In the genomic region with DNA sequence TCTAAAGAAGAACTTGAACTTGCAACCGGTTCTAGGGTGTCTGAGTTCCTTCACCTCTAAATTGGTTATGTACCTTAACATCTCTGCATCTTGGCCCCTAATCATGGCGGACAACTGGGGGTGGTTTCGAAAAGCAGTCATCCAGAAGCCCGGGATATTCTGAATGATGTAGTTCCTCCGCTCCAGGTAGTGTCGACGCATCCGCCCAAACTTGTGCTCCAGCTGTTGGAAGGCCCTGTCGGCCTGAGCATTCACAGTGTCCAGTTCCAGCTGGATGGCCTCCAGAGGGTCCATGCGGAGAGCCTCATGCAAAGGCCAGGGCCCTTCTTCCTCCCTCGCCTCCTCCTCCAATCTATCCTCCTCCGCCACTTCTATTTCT, we compare ENCODE assay signal across 8 cellular contexts. TPM values are rescaled to one million over a fixed set of nuclear protein-coding genes. Genes with fewer than 3 reads are reported as not detected.
DNase-seq lines count a peak whose midpoint lies in the region; ATAC-seq, FAIRE-seq and TF ChIP-seq lines count a peak whose summit lies in the region.

No MANE protein-coding gene starts in this region.

- H3K9me3 Mint-ChIP-seq in activated CD4-positive, alpha-beta T cell treated with anti-CD3 and anti-CD28 coated beads, Interleukin-2, amount 10 ng/mL, durations not matched to agents 7 days and 5 days = no peaks in the 10 kb centered on the region

- H3K4me3 ChIP-seq in AG10803 (ENCODE audit: low read length) (peak overlapping the region; percentile 87), HCT116 (replicated peaks in 1 of 2; ENCODE audit: low read depth in 1 of 2, low read length in 2 of 2) (peak overlapping the region; percentile 92 to 95), fibroblast of villous mesenchyme (ENCODE audit: low read depth, low read length) (peak overlapping the region; percentile 96), pancreas (peak overlapping the region; percentile 59 to 98 (median 86))

- CTCF ChIA-PET in HCT116 (lab: Charles Lee) = interaction anchor here (1.2 to 1.8 kb wide), 2 partner anchors 10 to 284 kb away, joined by 3 to 12 read pairs; no protein-coding TSS in a partner anchor
- CTCF ChIA-PET in activated CD4-positive, alpha-beta T cell treated with anti-CD3 and anti-CD28 coated beads, Interleukin-2, amount 10 ng/mL, durations not matched to agents 7 days and 5 days (lab: Charles Lee) = interaction anchor here (0.7 to 2.1 kb wide), 5 partner anchors 9 to 281 kb away, joined by 3 to 8 read pairs (median 5); no protein-coding TSS in a partner anchor

- no peak for TF ChIP-seq RAD21 in HCT116 (IDR thresholded peaks at IDR 0.05; ENCODE audit: low read depth)

- intact Hi-C loops in HCT116 (cut with micrococcal nuclease) (no loop called here), pancreas (cut with DNase I) (loop anchor here in 1 of 3 donors (10.0 kb wide), 1 partner anchor 246 kb away; no protein-coding TSS in a partner anchor)

- peaks cover 49% of the 10 kb centered on the region for H3K4me1 Mint-ChIP-seq in activated CD4-positive, alpha-beta T cell treated with anti-CD3 and anti-CD28 coated beads, Interleukin-2, amount 10 ng/mL, durations not matched to agents 7 days and 5 days

- H3K9ac ChIP-seq in HCT116 (ENCODE audit: low read length) = peak overlapping the region; percentile 93

- peaks cover 6 to 17% of the 10 kb centered on the region in 2 experiments for H3K4me1 ChIP-seq in HCT116 (ENCODE audit: control insufficient read depth in 1 of 2, insufficient read depth in 2 of 2, low read length in 2 of 2)
- H3K4me1 ChIP-seq in pancreas = peaks cover 8 to 43% (median 21%) of the 10 kb centered on the region in 3 donors

- H4K20me1 ChIP-seq in HCT116 (ENCODE audit: insufficient read depth) = no peaks in the 10 kb centered on the region

- DNase-seq in AG10803 (ENCODE audit: low read depth) (no peak), HCT116 (ENCODE audit: low read depth, low spot score) (no peak), fibroblast of villous mesenchyme (ENCODE audit: low read depth) (no peak), pancreas (peak; percentile 61 to 77 (median 68)), SHP77 treated with DMSO at 0.1 percent for 48 hours (lab: John Stamatoyannopoulos, UW) (no peak), NCI-H1092 (lab: John Stamatoyannopoulos, UW) (no peak)
- DNase-seq in activated CD4-positive, alpha-beta T cell treated with anti-CD3 and anti-CD28 coated beads, Interleukin-2, amount 10 ng/mL, durations not matched to agents 7 days and 5 days = peak; percentile 22

- no TSS peak for BruUV-seq in HCT116 (replicated peaks; lab: Mats Ljungman, UMichigan)

- FAIRE-seq in pancreas (lab: Jason Lieb, UNC) = no peak

- H3K36me3 Mint-ChIP-seq in activated CD4-positive, alpha-beta T cell treated with anti-CD3 and anti-CD28 coated beads, Interleukin-2, amount 10 ng/mL, durations not matched to agents 7 days and 5 days (ENCODE audit: low read depth) = peaks cover 45% of the 10 kb centered on the region

- no peaks in the 10 kb centered on the region for H3K27me3 Mint-ChIP-seq in activated CD4-positive, alpha-beta T cell treated with anti-CD3 and anti-CD28 coated beads, Interleukin-2, amount 10 ng/mL, durations not matched to agents 7 days and 5 days

- H3K9me3 ChIP-seq in HCT116 (ENCODE audit: control insufficient read depth in 1 of 2, insufficient read depth in 1 of 2, low read depth in 1 of 2, low read length in 2 of 2) = no peaks in the 10 kb centered on the region
- H3K9me3 ChIP-seq in pancreas = no peaks in the 10 kb centered on the region

- H3K4me3 Mint-ChIP-seq in activated CD4-positive, alpha-beta T cell treated with anti-CD3 and anti-CD28 coated beads, Interleukin-2, amount 10 ng/mL, durations not matched to agents 7 days and 5 days = peak overlapping the region; percentile 90

- RAD21 ChIA-PET in HCT116 (lab: Charles Lee; ENCODE audit: low non-redundant PET in 1 of 2, low total read pairs in 2 of 2, uncharacterized antibody in 2 of 2, unreplicated experiment in 2 of 2) = no interaction called here

- H3K27ac ChIP-seq in HCT116 (ENCODE audit: low read depth, low read length) = peak overlapping the region; percentile 85
- peak overlapping the region; percentile 91 to 99 (median 98) for H3K27ac ChIP-seq in pancreas

- H3K79me2 ChIP-seq in HCT116 (ENCODE audit: insufficient read depth, low read length) = peaks cover 45% of the 10 kb centered on the region

- POLR2A ChIA-PET in HCT116 (lab: Charles Lee) = interaction anchor here (1.5 kb wide), 1 partner anchor 25 kb away, joined by 3 read pairs; a partner anchor contains a TSS
- POLR2A ChIA-PET in activated CD4-positive, alpha-beta T cell treated with anti-CD3 and anti-CD28 coated beads, Interleukin-2, amount 10 ng/mL, durations not matched to agents 7 days and 5 days (lab: Charles Lee) = interaction anchor here (0.6 to 2.0 kb wide), 2 partner anchors 292 to 402 kb away, joined by 4 read pairs; a partner anchor contains a TSS

- H2AFZ ChIP-seq in HCT116 (ENCODE audit: low read depth, low read length, poor library complexity, severe bottlenecking) = no peak overlapping the region

- H3K4me2 ChIP-seq in HCT116 (ENCODE audit: low read length) = peak overlapping the region; percentile 88

- 4 to 5% methylated on average over 12 of the region's 12 CpGs for WGBS in pancreas, 2 donors

- peaks cover 0 to 12% of the 10 kb centered on the region in 2 experiments; a peak in 2 of 4 replicates for H3K36me3 ChIP-seq in HCT116 (ENCODE audit: control insufficient read depth in 1 of 2, insufficient read depth in 2 of 2, low read length in 2 of 2)
- H3K36me3 ChIP-seq in pancreas = peaks cover 0 to 6% (median 4%) of the 10 kb centered on the region in 3 donors

- H3K27me3 ChIP-seq in HCT116 (ENCODE audit: insufficient read depth, low read length) (no peaks in the 10 kb centered on the region), pancreas (no peaks in the 10 kb centered on the region)

- peak overlapping the region; percentile 97 for H3K27ac Mint-ChIP-seq in activated CD4-positive, alpha-beta T cell treated with anti-CD3 and anti-CD28 coated beads, Interleukin-2, amount 10 ng/mL, durations not matched to agents 7 days and 5 days

- no peak for TF ChIP-seq POLR2A in HCT116 (IDR thresholded peaks at IDR 0.05; ENCODE audit: borderline replicate concordance, extremely low read depth, insufficient read depth, insufficient read length)

- TF ChIP-seq CTCF in AG10803 (conservative IDR thresholded peaks at IDR 0.05; ENCODE audit: low read length) (no peak), HCT116 (IDR thresholded peaks at IDR 0.05 in 2 of 3, conservative IDR thresholded peaks at IDR 0.05 in 1 of 3; ENCODE audit: borderline replicate concordance in 1 of 3, insufficient read depth in 1 of 3, low read depth in 2 of 3, low read length in 2 of 3) (no peak), fibroblast of villous mesenchyme (IDR thresholded peaks at IDR 0.05; ENCODE audit: insufficient read depth, low read depth, low read length) (no peak), pancreas (IDR thresholded peaks at IDR 0.05) (no peak)

- ATAC-seq in HCT116 (no peak), pancreas (peak; percentile 53 to 67 (median 60)), HG02642 (IDR thresholded peaks at IDR 0.05; ENCODE audit: poor library complexity, unreplicated experiment) (no peak)

- no peaks in the 10 kb centered on the region for H3K9me2 ChIP-seq in HCT116 (ENCODE audit: insufficient read depth)

TF ChIP-seq in HCT116, 20 proteins besides CTCF, POLR2A, EP300 and RAD21 (continues in another document):
- TF ChIP-seq, protein P1, sequence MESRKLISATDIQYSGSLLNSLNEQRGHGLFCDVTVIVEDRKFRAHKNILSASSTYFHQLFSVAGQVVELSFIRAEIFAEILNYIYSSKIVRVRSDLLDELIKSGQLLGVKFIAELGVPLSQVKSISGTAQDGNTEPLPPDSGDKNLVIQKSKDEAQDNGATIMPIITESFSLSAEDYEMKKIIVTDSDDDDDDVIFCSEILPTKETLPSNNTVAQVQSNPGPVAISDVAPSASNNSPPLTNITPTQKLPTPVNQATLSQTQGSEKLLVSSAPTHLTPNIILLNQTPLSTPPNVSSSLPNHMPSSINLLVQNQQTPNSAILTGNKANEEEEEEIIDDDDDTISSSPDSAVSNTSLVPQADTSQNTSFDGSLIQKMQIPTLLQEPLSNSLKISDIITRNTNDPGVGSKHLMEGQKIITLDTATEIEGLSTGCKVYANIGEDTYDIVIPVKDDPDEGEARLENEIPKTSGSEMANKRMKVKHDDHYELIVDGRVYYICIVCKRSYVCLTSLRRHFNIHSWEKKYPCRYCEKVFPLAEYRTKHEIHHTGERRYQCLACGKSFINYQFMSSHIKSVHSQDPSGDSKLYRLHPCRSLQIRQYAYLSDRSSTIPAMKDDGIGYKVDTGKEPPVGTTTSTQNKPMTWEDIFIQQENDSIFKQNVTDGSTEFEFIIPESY (IDR thresholded peaks at IDR 0.05; ENCODE audit: extremely low read depth, insufficient replicate concordance, low read length) = no peak
- TF ChIP-seq CEBPB (IDR thresholded peaks at IDR 0.05; ENCODE audit: low read depth) = no peak
- TF ChIP-seq SRF (IDR thresholded peaks at IDR 0.05; ENCODE audit: low read depth) = no peak

RNA-seq across cellular contexts. Expression of a gene that starts 0.9 kb away (rescaled TPM):
- 70.3 TPM for total RNA-seq in HCT116 (2021; ENCODE audit: unreplicated experiment)
- polyA plus RNA-seq in HCT116 (2012) = 37.3 and 38.5 TPM in 2 replicates
- 10 to 100 TPM; 37.8 to 39.4 TPM for total RNA-seq in activated CD4-positive, alpha-beta T cell treated with anti-CD3 and anti-CD28 coated beads, Interleukin-2, amount 10 ng/mL, durations not matched to agents 7 days and 5 days
- 76.3 and 114 TPM in 2 replicates for total RNA-seq in fibroblast of villous mesenchyme
- 10 to 100 TPM; 29.4 to 50.3 (median 44.0) TPM for total RNA-seq in pancreas
- 10 to 100 TPM; 11.9 to 23.6 TPM for polyA plus RNA-seq in pancreas

RNA-seq across cellular contexts. Expression of a gene that starts 25.0 kb away (rescaled TPM):
- total RNA-seq in HCT116 (2021; ENCODE audit: unreplicated experiment) (5.4 TPM), fibroblast of villous mesenchyme (16.4 and 18.0 TPM in 2 replicates), pancreas (10 to 100 TPM in 1 of 6 donors, 1 to 10 TPM in 5; 5.7 to 10.5 (median 7.1) TPM)
- polyA plus RNA-seq in HCT116 (2012) = 3.6 and 5.1 TPM in 2 replicates
- total RNA-seq in activated CD4-positive, alpha-beta T cell treated with anti-CD3 and anti-CD28 coated beads, Interleukin-2, amount 10 ng/mL, durations not matched to agents 7 days and 5 days = 10 to 100 TPM; 17.0 to 18.8 TPM
- polyA plus RNA-seq in pancreas = 10 to 100 TPM in 1 of 2 donors, 1 to 10 TPM in 1; 4.9 to 19.4 TPM

Comparison
In these comparisons a context has a peak if more than half of its experiments do, and no peak if none do; other contexts are left out.
1. DNase-seq: peak in activated CD4-positive, alpha-beta T cell treated with anti-CD3 and anti-CD28 coated beads, Interleukin-2, amount 10 ng/mL, durations not matched to agents 7 days and 5 days (single experiment) and pancreas (6 of 6); none in AG10803 (single experiment), HCT116 (single experiment), fibroblast of villous mesenchyme (single experiment), SHP77 treated with DMSO at 0.1 percent for 48 hours (single experiment) and NCI-H1092 (single experiment).
2. ATAC-seq: peak in pancreas (4 of 4); none in HCT116 (single experiment) and HG02642 (single experiment).
3. Peak in every context shown above with its lines, with median percentiles within 50 percentile points of each other: H3K4me3 ChIP-seq.